Comparison of ENCODE assay signal across 8 cellular contexts in the genomic region with DNA sequence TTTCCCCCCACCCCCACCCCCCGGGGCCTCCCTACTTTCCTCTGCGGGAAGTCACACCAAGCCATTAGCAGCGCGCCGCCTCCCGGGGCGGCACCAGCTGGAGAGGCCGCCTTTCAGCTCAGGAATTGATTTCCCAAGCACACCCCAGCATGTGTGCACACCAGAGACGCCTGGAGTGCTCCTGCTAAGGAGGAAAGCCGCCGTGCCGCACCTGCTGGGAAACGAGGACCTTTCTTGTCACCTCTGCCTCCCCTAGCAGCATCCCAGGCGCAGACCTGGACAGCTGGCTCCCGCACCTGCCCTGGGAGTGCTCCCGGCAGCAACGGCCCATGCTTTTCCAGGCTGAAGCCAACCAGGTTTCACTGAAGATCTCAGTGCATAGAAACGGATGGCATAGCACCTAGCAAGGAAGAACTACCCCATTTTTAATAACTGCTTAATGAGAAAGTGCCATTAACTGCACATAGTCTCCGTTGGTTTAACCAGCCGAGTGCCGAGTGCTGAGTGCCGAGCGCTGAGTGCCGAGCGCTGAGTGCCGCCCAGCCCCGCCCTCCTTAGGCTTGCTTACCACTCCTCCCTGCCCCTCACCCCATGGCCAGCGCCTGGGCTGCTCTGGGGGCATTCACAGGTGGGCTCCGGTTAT.
DNase-seq lines count a peak whose midpoint lies in the region; ATAC-seq and TF ChIP-seq lines count a peak whose summit lies in the region.

No MANE protein-coding gene starts in this region.

- POLR2A ChIA-PET in activated CD8-positive, alpha-beta T cell treated with anti-CD3 and anti-CD28 coated beads, Interleukin-2, amount 10 ng/mL, durations not matched to agents 7 days and 5 days (lab: Charles Lee) = no interaction called here

- peak overlapping the region; percentile 30 for H3K4me3 ChIP-seq in hepatocyte

- no peak for DNase-seq in natural killer cell treated with Interleukin-12 subunit alpha and Interleukin-12 subunit beta and Interleukin-15 and Interleukin-18, amount 100 ng/mL, for 72 hours (ENCODE audit: low spot score)
- DNase-seq in natural killer cell = no peak
- DNase-seq in activated CD8-positive, alpha-beta T cell treated with anti-CD3 and anti-CD28 coated beads, Interleukin-2, amount 10 ng/mL, durations not matched to agents 7 days and 5 days = no peak
- peak; percentile 63 for DNase-seq in hepatocyte (ENCODE audit: low spot score)
- DNase-seq in renal cortical epithelial cell (ENCODE audit: low read depth) = peak; percentile 36
- no peak for DNase-seq in OCI-M1 (lab: John Stamatoyannopoulos, UW)

- 5% methylated on average over 29 of the region's 29 CpGs for WGBS in hepatocyte (ENCODE audit: low lambda C conversion rate, missing lambda C conversion rate)

- H2AFZ ChIP-seq in hepatocyte = peak overlapping the region; percentile 58

- H3K9me3 Mint-ChIP-seq in natural killer cell treated with Interleukin-12 subunit alpha and Interleukin-12 subunit beta and Interleukin-15 and Interleukin-18, amount 100 ng/mL, for 72 hours = no peaks in the 10 kb centered on the region
- no peaks in the 10 kb centered on the region for H3K9me3 Mint-ChIP-seq in natural killer cell
- no peaks in the 10 kb centered on the region for H3K9me3 Mint-ChIP-seq in activated CD8-positive, alpha-beta T cell treated with anti-CD3 and anti-CD28 coated beads, Interleukin-2, amount 10 ng/mL, durations not matched to agents 7 days and 5 days (ENCODE audit: insufficient read depth)

- no peak overlapping the region for H3K27ac Mint-ChIP-seq in natural killer cell treated with Interleukin-12 subunit alpha and Interleukin-12 subunit beta and Interleukin-15 and Interleukin-18, amount 100 ng/mL, for 72 hours
- H3K27ac Mint-ChIP-seq in natural killer cell = no peak overlapping the region
- no peak overlapping the region for H3K27ac Mint-ChIP-seq in activated CD8-positive, alpha-beta T cell treated with anti-CD3 and anti-CD28 coated beads, Interleukin-2, amount 10 ng/mL, durations not matched to agents 7 days and 5 days

- peaks cover 14% of the 10 kb centered on the region for H3K4me1 ChIP-seq in hepatocyte (ENCODE audit: insufficient read depth)

- CTCF ChIA-PET in activated CD8-positive, alpha-beta T cell treated with anti-CD3 and anti-CD28 coated beads, Interleukin-2, amount 10 ng/mL, durations not matched to agents 7 days and 5 days (lab: Charles Lee) = no interaction called here

- no peaks in the 10 kb centered on the region for H3K79me2 ChIP-seq in hepatocyte

- intact Hi-C loops in natural killer cell (cut with micrococcal nuclease) = no loop called here

- H3K27me3 ChIP-seq in hepatocyte = peaks cover 15% of the 10 kb centered on the region

- no peaks in the 10 kb centered on the region for H3K36me3 ChIP-seq in hepatocyte (replicated peaks; ENCODE audit: insufficient read depth, low read depth)

- peak overlapping the region; percentile 94 for H3K4me2 ChIP-seq in hepatocyte

- H3K9me3 ChIP-seq in hepatocyte (ENCODE audit: low read depth) = no peaks in the 10 kb centered on the region

- ATAC-seq in natural killer cell treated with Interleukin-12 subunit alpha and Interleukin-12 subunit beta and Interleukin-15 and Interleukin-18, amount 100 ng/mL, for 72 hours = peak; percentile 26 to 48
- ATAC-seq in natural killer cell = no peak
- no peak for ATAC-seq in activated CD8-positive, alpha-beta T cell treated with anti-CD3 and anti-CD28 coated beads, Interleukin-2, amount 10 ng/mL, durations not matched to agents 7 days and 5 days
- no peak for ATAC-seq in HG03196 (IDR thresholded peaks at IDR 0.05; ENCODE audit: unreplicated experiment)
- no peak for ATAC-seq in GM21515 (IDR thresholded peaks at IDR 0.05; ENCODE audit: unreplicated experiment)

- no peaks in the 10 kb centered on the region for H4K20me1 ChIP-seq in hepatocyte (ENCODE audit: insufficient read depth, poor library complexity, severe bottlenecking)

- peaks cover 0 to 2% of the 10 kb centered on the region in 2 donors for H3K4me1 Mint-ChIP-seq in natural killer cell treated with Interleukin-12 subunit alpha and Interleukin-12 subunit beta and Interleukin-15 and Interleukin-18, amount 100 ng/mL, for 72 hours (ENCODE audit: low read depth in 2 of 2)
- no peaks in the 10 kb centered on the region for H3K4me1 Mint-ChIP-seq in natural killer cell
- H3K4me1 Mint-ChIP-seq in activated CD8-positive, alpha-beta T cell treated with anti-CD3 and anti-CD28 coated beads, Interleukin-2, amount 10 ng/mL, durations not matched to agents 7 days and 5 days (ENCODE audit: low read depth) = peaks cover 5% of the 10 kb centered on the region

- H3K27ac ChIP-seq in hepatocyte = no peak overlapping the region

- no peak for TF ChIP-seq CTCF in natural killer cell (IDR thresholded peaks at IDR 0.05)
- no peak for TF ChIP-seq CTCF in hepatocyte (IDR thresholded peaks at IDR 0.05; ENCODE audit: poor library complexity)

- H3K9me2 ChIP-seq in hepatocyte (replicated peaks; ENCODE audit: insufficient read depth) = no peaks in the 10 kb centered on the region

- no peak overlapping the region for H3K4me3 Mint-ChIP-seq in natural killer cell treated with Interleukin-12 subunit alpha and Interleukin-12 subunit beta and Interleukin-15 and Interleukin-18, amount 100 ng/mL, for 72 hours
- no peak overlapping the region for H3K4me3 Mint-ChIP-seq in natural killer cell
- H3K4me3 Mint-ChIP-seq in activated CD8-positive, alpha-beta T cell treated with anti-CD3 and anti-CD28 coated beads, Interleukin-2, amount 10 ng/mL, durations not matched to agents 7 days and 5 days = peak overlapping the region; percentile 5

- H3K36me3 Mint-ChIP-seq in natural killer cell treated with Interleukin-12 subunit alpha and Interleukin-12 subunit beta and Interleukin-15 and Interleukin-18, amount 100 ng/mL, for 72 hours = no peaks in the 10 kb centered on the region
- no peaks in the 10 kb centered on the region for H3K36me3 Mint-ChIP-seq in natural killer cell
- H3K36me3 Mint-ChIP-seq in activated CD8-positive, alpha-beta T cell treated with anti-CD3 and anti-CD28 coated beads, Interleukin-2, amount 10 ng/mL, durations not matched to agents 7 days and 5 days (ENCODE audit: low read depth) = no peaks in the 10 kb centered on the region

- H3K27me3 Mint-ChIP-seq in natural killer cell treated with Interleukin-12 subunit alpha and Interleukin-12 subunit beta and Interleukin-15 and Interleukin-18, amount 100 ng/mL, for 72 hours = peaks cover 32 to 34% of the 10 kb centered on the region in 2 donors
- H3K27me3 Mint-ChIP-seq in natural killer cell (ENCODE audit: low read depth in 2 of 2) = peaks cover 29 to 33% of the 10 kb centered on the region in 2 donors
- H3K27me3 Mint-ChIP-seq in activated CD8-positive, alpha-beta T cell treated with anti-CD3 and anti-CD28 coated beads, Interleukin-2, amount 10 ng/mL, durations not matched to agents 7 days and 5 days (ENCODE audit: low read depth) = peaks cover 40% of the 10 kb centered on the region

Comparison
In these comparisons a context has a peak if more than half of its experiments do, and no peak if none do; other contexts are left out.
1. ATAC-seq: peak in natural killer cell treated with Interleukin-12 subunit alpha and Interleukin-12 subunit beta and Interleukin-15 and Interleukin-18, amount 100 ng/mL, for 72 hours (2 of 2); none in natural killer cell (0 of 3), activated CD8-positive, alpha-beta T cell treated with anti-CD3 and anti-CD28 coated beads, Interleukin-2, amount 10 ng/mL, durations not matched to agents 7 days and 5 days (single experiment), HG03196 (single experiment) and GM21515 (single experiment).
2. DNase-seq: peak in hepatocyte (single experiment) and renal cortical epithelial cell (single experiment); none in natural killer cell treated with Interleukin-12 subunit alpha and Interleukin-12 subunit beta and Interleukin-15 and Interleukin-18, amount 100 ng/mL, for 72 hours (single experiment), natural killer cell (single experiment), activated CD8-positive, alpha-beta T cell treated with anti-CD3 and anti-CD28 coated beads, Interleukin-2, amount 10 ng/mL, durations not matched to agents 7 days and 5 days (single experiment) and OCI-M1 (single experiment).